In the genomic region with DNA sequence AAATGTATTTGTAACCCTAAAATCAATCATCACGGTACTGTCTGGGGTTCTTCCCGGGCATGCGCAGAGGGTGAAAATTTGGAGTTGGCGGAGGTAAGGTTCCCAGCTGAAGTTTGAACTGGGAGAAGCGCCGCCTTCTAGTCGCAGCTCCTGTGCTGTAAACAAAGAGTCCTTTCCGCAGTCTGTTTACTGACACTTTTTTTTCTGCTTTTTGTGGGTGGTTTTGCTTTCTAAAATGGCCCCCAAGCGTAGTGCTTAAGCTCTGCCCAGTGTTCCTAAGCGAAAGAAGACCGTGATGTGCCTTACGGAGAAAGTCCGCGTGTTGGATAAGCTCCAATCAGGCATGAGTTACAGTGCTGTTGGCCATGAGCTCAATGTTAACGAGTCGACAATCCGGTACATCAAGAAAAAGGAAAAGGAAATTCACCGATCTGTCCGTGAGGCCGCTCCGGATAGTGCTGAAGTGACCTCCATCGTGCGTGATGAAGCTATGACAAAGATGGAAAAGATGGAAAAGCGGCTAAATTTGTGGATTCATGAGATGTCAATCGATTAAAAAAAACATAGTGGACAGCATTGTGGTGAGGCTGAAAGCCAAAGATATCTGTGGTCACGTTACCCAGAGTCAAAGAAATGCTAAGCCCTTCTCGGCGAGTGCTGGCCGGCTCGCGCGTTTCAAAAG, we compare ENCODE assay signal across 8 cellular contexts. TPM values are rescaled to one million over a fixed set of nuclear protein-coding genes. Genes with fewer than 3 reads are reported as not detected.
A peak's percentile ranks its signal among the peaks of the same experiment; 100 is the strongest.
DNase-seq lines count a peak whose midpoint lies in the region; ATAC-seq and TF ChIP-seq lines count a peak whose summit lies in the region.

No MANE protein-coding gene starts in this region.

- WGBS in liver: 2% methylated on average over 32 of the region's 32 CpGs
- WGBS in stomach, 5 donors: 1 to 4% (median 3%) methylated on average over 32 of the region's 32 CpGs

- H3K9ac ChIP-seq in liver (ENCODE audit: low read depth in 1 of 2, low read length in 2 of 2): peak overlapping the region; percentile 71 to 75

- no peaks in the 10 kb centered on the region for H3K9me3 ChIP-seq in liver (ENCODE audit: control insufficient read depth in 4 of 4, low read length in 3 of 4)
- H3K9me3 ChIP-seq in stomach: no peaks in the 10 kb centered on the region

- in situ Hi-C loops in ACHN (cut with HindIII; ENCODE audit: low pct_ligation_motif_present, low pct_unique_long_range_greater_than_20kb, low sequenced_read_pairs): no loop called here

- TF ChIP-seq POLR2A in stomach (IDR thresholded peaks at IDR 0.05): peak in 1 of 4 donors; percentile 18

- H3K4me3 ChIP-seq in GM12864 (ENCODE audit: low read depth, low read length): peak overlapping the region; percentile 89
- peak overlapping the region; percentile 71 to 99 (median 96) for H3K4me3 ChIP-seq in liver (ENCODE audit: low read depth in 1 of 3, low read length in 3 of 3)
- peak overlapping the region; percentile 64 to 95 (median 82) for H3K4me3 ChIP-seq in stomach

- TF ChIP-seq RAD21 in liver (IDR thresholded peaks at IDR 0.05): no peak

- H3K27ac ChIP-seq in liver (ENCODE audit: low read depth in 1 of 2, low read length in 2 of 2) (peak overlapping the region; percentile 95 to 97), stomach (peak overlapping the region; percentile 88 to 97 (median 95))

- H3K4me1 ChIP-seq in liver (ENCODE audit: control insufficient read depth in 4 of 4, insufficient read depth in 4 of 4, low read length in 3 of 4): peaks cover 0 to 16% (median 4%) of the 10 kb centered on the region in 4 donors
- H3K4me1 ChIP-seq in stomach: peaks cover 0 to 43% (median 30%) of the 10 kb centered on the region in 4 donors

- TF ChIP-seq CTCF in GM12864 (IDR thresholded peaks at IDR 0.05; ENCODE audit: low read depth, low read length, missing control alignments) (no peak), liver (IDR thresholded peaks at IDR 0.05; ENCODE audit: low read depth, low read length, missing input control) (no peak), stomach (IDR thresholded peaks at IDR 0.05) (no peak)

- H3K27me3 ChIP-seq in liver (ENCODE audit: control insufficient read depth in 4 of 4, insufficient read depth in 4 of 4, low read length in 3 of 4): no peaks in the 10 kb centered on the region
- no peaks in the 10 kb centered on the region for H3K27me3 ChIP-seq in stomach

- no peaks in the 10 kb centered on the region for H3K36me3 ChIP-seq in liver (ENCODE audit: control insufficient read depth in 4 of 4, insufficient read depth in 3 of 4, low read depth in 1 of 4, low read length in 3 of 4)
- H3K36me3 ChIP-seq in stomach: no peaks in the 10 kb centered on the region

- peak; percentile 79 for ATAC-seq in HG02610 (IDR thresholded peaks at IDR 0.05; ENCODE audit: unreplicated experiment)

- intact Hi-C loops in stomach (cut with DNase I; ENCODE audit: low total_unique reads): no loop called here

- DNase-seq in ACHN (peak; percentile 94), GM12864 (ENCODE audit: low read depth) (peak; percentile 67), MV-4-11 (lab: John Stamatoyannopoulos, UW) (peak; percentile 81), SW 1271 (lab: John Stamatoyannopoulos, UW) (peak; percentile 65 to 94), dermis microvascular lymphatic vessel endothelial cell (ENCODE audit: low read depth in 2 of 2) (peak; percentile 97), stomach (peak; percentile 71)

- no peak for TF ChIP-seq EP300 in stomach (IDR thresholded peaks at IDR 0.05)

TF ChIP-seq in liver, 16 proteins besides CTCF, POLR2A, EP300 and RAD21:
- TF ChIP-seq SP1 (IDR thresholded peaks at IDR 0.05) (peak; percentile 38), TAF1 (conservative IDR thresholded peaks at IDR 0.05) (peak; percentile 78), GABPA (IDR thresholded peaks at IDR 0.05 in 1 of 2, conservative IDR thresholded peaks at IDR 0.05 in 1 of 2) (peak in 1 of 2 donors; percentile 50), EGR1 (IDR thresholded peaks at IDR 0.05; ENCODE audit: low read depth in 2 of 2) (no peak), HNF4A (conservative IDR thresholded peaks at IDR 0.05) (peak; percentile 21 to 49), YY1 (IDR thresholded peaks at IDR 0.05) (peak; percentile 98), HNF4G (IDR thresholded peaks at IDR 0.05) (peak; percentile 11), FOXA1 (IDR thresholded peaks at IDR 0.05) (no peak), REST (IDR thresholded peaks at IDR 0.05) (peak; percentile 87)

RNA-seq across cellular contexts. Expression of gene CFDP1, which starts 0.6 kb away (rescaled TPM):
- total RNA-seq in dermis microvascular lymphatic vessel endothelial cell (36.0 and 52.4 TPM in 2 replicates), liver (10 to 100 TPM; 20.5 to 34.4 TPM), stomach (100 to 1,000 TPM in 1 of 5 donors, 10 to 100 TPM in 3, not detected in 1; 25.8 to 104 (median 63.9) TPM)
- polyA plus RNA-seq in liver (10 to 100 TPM; 33.4 to 49.2 TPM), stomach (100 to 1,000 TPM in 1 of 3 donors, 10 to 100 TPM in 2; 49.4 to 126 (median 60.7) TPM)

RNA-seq across cellular contexts. Expression of gene TMEM170A, which starts 30.6 kb away (rescaled TPM):
- total RNA-seq in dermis microvascular lymphatic vessel endothelial cell: 30.3 and 37.6 TPM in 2 replicates
- total RNA-seq in liver: 10 to 100 TPM; 19.2 to 25.4 TPM
- polyA plus RNA-seq in liver: 10 to 100 TPM in 1 of 2 donors, 1 to 10 TPM in 1; 5.8 to 13.3 TPM
- 100 to 1,000 TPM in 1 of 5 donors, 10 to 100 TPM in 3, 1 to 10 TPM in 1; 7.6 to 134 (median 12.0) TPM for total RNA-seq in stomach
- polyA plus RNA-seq in stomach: 1 to 10 TPM; 3.6 to 4.1 (median 3.7) TPM

Comparison
In these comparisons a context has a peak if more than half of its experiments do, and no peak if none do; other contexts are left out.
1. Peak in every context shown above with its lines: DNase-seq, ATAC-seq, H3K4me3 ChIP-seq and H3K27ac ChIP-seq.